ENCODE assay signal across 17 cellular contexts in the genomic region with DNA sequence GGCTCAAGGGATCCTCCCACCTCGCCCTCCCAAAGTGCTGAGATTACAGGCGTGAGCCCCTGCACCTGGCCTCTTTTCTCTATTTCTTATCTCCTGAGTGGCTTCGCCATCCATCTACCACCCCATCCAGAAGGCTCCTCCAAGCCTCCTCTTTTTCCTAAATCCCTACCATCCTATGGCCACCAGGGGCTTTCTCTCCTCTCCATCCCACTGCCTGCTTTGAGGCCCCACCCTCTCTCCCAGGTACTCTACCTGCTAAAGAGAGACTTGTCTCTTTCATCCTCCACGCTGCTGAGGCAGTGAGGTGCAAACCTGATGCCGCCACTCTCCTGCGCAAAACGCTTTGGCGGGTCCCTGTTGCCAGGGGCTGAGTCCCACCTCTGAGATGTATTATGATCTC. TPM values are rescaled to one million over a fixed set of nuclear protein-coding genes. Genes with fewer than 3 reads are reported as not detected.
"Had no signal": no experiment of that assay in that cellular context is flagged by ENCODE, and none has a peak within 500 bp of the region (broad histone marks: within the 10 kb centered on the region; RNA-seq: fewer than 3 reads in every experiment).

No MANE protein-coding gene starts in this region.

- ATAC-seq: activated T-helper 17 cell treated with anti-CD3 and anti-CD28 coated beads, Interleukin-2, amount 50 U/mL, for 72 hours; heart left ventricle; left colon; pancreas had no signal

- H3K9me3 ChIP-seq: heart left ventricle, pancreas, sigmoid colon, spleen, stomach, testis, upper lobe of left lung had no signal

- DNase-seq: activated CD4-positive, alpha-beta T cell treated with anti-CD3 and anti-CD28 coated beads, Interleukin-2, amount 50 U/mL, for 4 hours; activated CD4-positive, CD25-positive, alpha-beta regulatory T cell treated with anti-CD3 and anti-CD28 coated beads, Interleukin-2, amount 50 U/mL, for 72 hours; activated naive CD4-positive, alpha-beta T cell treated with Interleukin-2 at 50 U/mL for 16 hours; anterior cingulate cortex; effector CD8-positive, alpha-beta T cell; foreskin melanocyte; heart left ventricle; left colon; pancreas; sigmoid colon; spleen; stomach; testis; upper lobe of left lung had no signal

- H3K27ac ChIP-seq: heart left ventricle, pancreas, sigmoid colon, spleen, stomach, testis, upper lobe of left lung had no signal

- FAIRE-seq: islet of Langerhans, pancreas had no signal

- H3K36me3 ChIP-seq: heart left ventricle, pancreas, sigmoid colon, spleen, stomach, upper lobe of left lung had no signal

- H3K27me3 ChIP-seq: heart left ventricle, pancreas, sigmoid colon, spleen, stomach, testis, upper lobe of left lung had no signal

- H3K4me1 ChIP-seq: heart left ventricle, pancreas, sigmoid colon, stomach, testis, upper lobe of left lung had no signal

- H3K4me3 ChIP-seq: heart left ventricle, pancreas, sigmoid colon, spleen, stomach, testis, upper lobe of left lung had no signal

RNA-seq across cellular contexts. Expression of a gene that starts 7.0 kb away (rescaled TPM):
- total RNA-seq: activated T-helper 17 cell treated with anti-CD3 and anti-CD28 coated beads, Interleukin-2, amount 50 U/mL, for 72 hours; heart left ventricle; left colon; lung microvascular endothelial cell; pancreas; sigmoid colon; spleen; stomach; testis had no signal
- polyA plus RNA-seq: heart left ventricle, pancreas, stomach had no signal

RNA-seq across cellular contexts. Expression of a gene that starts 42.5 kb away (rescaled TPM):
- total RNA-seq: left colon, lung microvascular endothelial cell had no signal
